22 cellular contexts compared by ENCODE assay signal in the genomic region with DNA sequence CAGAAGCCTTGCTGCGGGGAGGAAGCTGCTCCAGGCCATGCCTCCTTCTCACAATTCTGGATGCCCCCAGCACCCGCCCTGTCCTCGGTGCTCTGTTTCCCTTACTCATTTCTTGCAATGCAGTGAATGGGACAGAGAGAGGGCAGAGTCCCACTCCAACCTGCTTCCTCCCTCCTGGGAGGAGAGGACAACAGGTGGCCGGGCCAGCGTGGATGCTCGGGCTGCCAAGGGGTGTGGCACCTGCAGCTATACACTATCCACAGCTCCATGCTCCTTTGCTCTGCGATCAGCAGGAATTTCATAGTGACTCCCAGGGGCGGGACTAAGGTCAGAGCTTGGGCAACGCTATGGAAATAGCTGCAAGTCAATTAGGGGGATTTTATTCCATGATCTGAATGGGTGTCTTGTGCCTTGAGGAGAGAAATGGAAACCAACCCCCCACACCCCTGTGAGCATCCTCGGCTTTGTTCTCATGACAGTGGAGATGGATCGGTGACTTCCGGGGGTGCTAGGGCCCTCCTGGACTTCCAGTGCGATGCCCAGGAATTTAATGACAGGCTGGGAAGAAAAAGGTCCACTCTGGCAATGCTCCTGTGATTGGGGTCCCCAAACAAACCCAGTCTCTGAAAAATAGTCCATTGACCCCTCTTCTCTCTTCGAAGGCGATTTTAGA.
DNase-seq lines count a peak whose midpoint lies in the region; ATAC-seq and TF ChIP-seq lines count a peak whose summit lies in the region.
"Had no signal": no experiment of that assay in that cellular context is flagged by ENCODE, and none has a peak within 500 bp of the region (broad histone marks: within the 10 kb centered on the region; RNA-seq: fewer than 3 reads in every experiment).

No MANE protein-coding gene starts in this region.

- H3K36me3 Mint-ChIP-seq in activated CD4-positive, alpha-beta T cell treated with anti-CD3 and anti-CD28 coated beads, Interleukin-2, amount 10 ng/mL, durations not matched to agents 24 days and 14 days (ENCODE audit: low read depth), result no peaks in the 10 kb centered on the region
- H3K36me3 Mint-ChIP-seq: CD8-positive, alpha-beta memory T cell had no signal

- no peaks in the 10 kb centered on the region for H3K4me1 ChIP-seq in breast epithelium
- H3K4me1 ChIP-seq: BE2C had no signal

- no peaks in the 10 kb centered on the region for H3K9me3 Mint-ChIP-seq in activated CD4-positive, alpha-beta T cell treated with anti-CD3 and anti-CD28 coated beads, Interleukin-2, amount 10 ng/mL, durations not matched to agents 24 days and 14 days
- H3K9me3 Mint-ChIP-seq: CD14-positive monocyte; CD8-positive, alpha-beta memory T cell had no signal

- H3K27ac Mint-ChIP-seq in activated CD4-positive, alpha-beta T cell treated with anti-CD3 and anti-CD28 coated beads, Interleukin-2, amount 10 ng/mL, durations not matched to agents 24 days and 14 days, result no peak overlapping the region
- H3K27ac Mint-ChIP-seq: CD8-positive, alpha-beta memory T cell had no signal

- H3K4me3 ChIP-seq in breast epithelium, result no peak overlapping the region

- H3K36me3 ChIP-seq in breast epithelium, result no peaks in the 10 kb centered on the region
- H3K36me3 ChIP-seq: BE2C had no signal

- peak; percentile 52 for DNase-seq in activated CD4-positive, alpha-beta T cell treated with anti-CD3 and anti-CD28 coated beads, Interleukin-2, amount 10 ng/mL, durations not matched to agents 24 days and 14 days
- DNase-seq in activated CD4-positive, alpha-beta T cell treated with anti-CD3 and anti-CD28 coated beads, Interleukin-2, amount 50 U/mL, for 1 hour, result no peak
- peak; percentile 88 for DNase-seq in left kidney (ENCODE audit: low read depth, low spot score)
- DNase-seq in renal cortical epithelial cell (ENCODE audit: low read depth), result peak; percentile 59
- DNase-seq in breast epithelium (ENCODE audit: low spot score in 2 of 2), result no peak
- DNase-seq: ACHN; BE2C; CD8-positive, alpha-beta memory T cell; DMS153; DND-41; KBM-7; MM.1S; NCI-H2029; NCI-H446 treated with DMSO at 0.1 percent for 48 hours; NCI-H526; NCI-H82; NK-92 treated with Interleukin-12 subunit alpha and Interleukin-12 subunit beta, amount 100 ng/mL, for 24 hours; PC-3 had no signal

- peaks cover 5% of the 10 kb centered on the region for H3K4me1 Mint-ChIP-seq in activated CD4-positive, alpha-beta T cell treated with anti-CD3 and anti-CD28 coated beads, Interleukin-2, amount 10 ng/mL, durations not matched to agents 24 days and 14 days
- H3K4me1 Mint-ChIP-seq: CD14-positive monocyte had no signal

- no peak for ATAC-seq in HG02623 (IDR thresholded peaks at IDR 0.05; ENCODE audit: unreplicated experiment)
- ATAC-seq in GM21717 (IDR thresholded peaks at IDR 0.05; ENCODE audit: unreplicated experiment), result no peak
- ATAC-seq: PC-3 had no signal

- no peak overlapping the region for H3K4me3 Mint-ChIP-seq in activated CD4-positive, alpha-beta T cell treated with anti-CD3 and anti-CD28 coated beads, Interleukin-2, amount 10 ng/mL, durations not matched to agents 24 days and 14 days
- H3K4me3 Mint-ChIP-seq: CD14-positive monocyte; CD8-positive, alpha-beta memory T cell had no signal

- no peak for TF ChIP-seq CTCF in breast epithelium (IDR thresholded peaks at IDR 0.05)

- no peak overlapping the region for H3K27ac ChIP-seq in breast epithelium
- H3K27ac ChIP-seq: 22Rv1 had no signal

- peaks cover 76% of the 10 kb centered on the region for H3K27me3 Mint-ChIP-seq in activated CD4-positive, alpha-beta T cell treated with anti-CD3 and anti-CD28 coated beads, Interleukin-2, amount 10 ng/mL, durations not matched to agents 24 days and 14 days

- H3K9me3 ChIP-seq in breast epithelium, result no peaks in the 10 kb centered on the region
- H3K9me3 ChIP-seq: BE2C had no signal

- no peak for TF ChIP-seq POLR2A in breast epithelium (IDR thresholded peaks at IDR 0.05)

- no peaks in the 10 kb centered on the region for H3K27me3 ChIP-seq in breast epithelium
- H3K27me3 ChIP-seq: BE2C had no signal

- intact Hi-C loops in activated CD4-positive, alpha-beta T cell treated with anti-CD3 and anti-CD28 coated beads, Interleukin-2, amount 10 ng/mL, durations not matched to agents 24 days and 14 days (cut with micrococcal nuclease), result no loop called here
- intact Hi-C loops in breast epithelium (cut with DNase I; ENCODE audit: low total_unique reads), result no loop called here

Comparison
In these comparisons a context has a peak if more than half of its experiments do, and no peak if none do; other contexts are left out.
1. DNase-seq: peak in activated CD4-positive, alpha-beta T cell treated with anti-CD3 and anti-CD28 coated beads, Interleukin-2, amount 10 ng/mL, durations not matched to agents 24 days and 14 days (single experiment), left kidney (single experiment) and renal cortical epithelial cell (single experiment); none in activated CD4-positive, alpha-beta T cell treated with anti-CD3 and anti-CD28 coated beads, Interleukin-2, amount 50 U/mL, for 1 hour (single experiment) and breast epithelium (0 of 2).